In genomic region chr21:14058566-14058965, GRCh38 we compare ENCODE assay signal across 19 cellular contexts.
DNase-seq lines count a peak whose midpoint lies in the region; ATAC-seq, FAIRE-seq and TF ChIP-seq lines count a peak whose summit lies in the region.
"Had no signal": no experiment of that assay in that cellular context is flagged by ENCODE, and none has a peak within 500 bp of the region (broad histone marks: within the 10 kb centered on the region; RNA-seq: fewer than 3 reads in every experiment).

No MANE protein-coding gene starts in this region.

- CTCF ChIA-PET in K562 (lab: Yijun Ruan, JAX; ENCODE audit: low intra/inter-chr PET ratio) = no interaction called here

- H3K36me3 ChIP-seq in GM23338 (ENCODE audit: insufficient read depth) = no peaks in the 10 kb centered on the region
- no peaks in the 10 kb centered on the region for H3K36me3 ChIP-seq in K562 (ENCODE audit: control insufficient read depth, insufficient read depth, low read length)
- peaks cover 0 to 3% of the 10 kb centered on the region in 2 donors for H3K36me3 ChIP-seq in neuronal stem cell (replicated peaks in 1 of 2; ENCODE audit: control insufficient read depth in 2 of 2, insufficient read depth in 2 of 2, low read length in 2 of 2)

- peaks cover 23% of the 10 kb centered on the region for H3K79me2 ChIP-seq in GM23338 (replicated peaks; ENCODE audit: insufficient read depth)
- H3K79me2 ChIP-seq in K562 (ENCODE audit: control insufficient read depth, insufficient read depth, low read length) = no peaks in the 10 kb centered on the region; the same call in 2 of the 3 replicates

- TF ChIP-seq EP300 in K562 (IDR thresholded peaks at IDR 0.05; ENCODE audit: low read length) = no peak

- H3K9me3 Mint-ChIP-seq in GM23338 = no peaks in the 10 kb centered on the region; the same call in 2 of the 3 replicates
- H3K9me3 Mint-ChIP-seq in effector memory CD8-positive, alpha-beta T cell = no peaks in the 10 kb centered on the region

- no peak overlapping the region for H3K4me3 Mint-ChIP-seq in GM23338
- H3K4me3 Mint-ChIP-seq in effector memory CD8-positive, alpha-beta T cell = no peak overlapping the region
- H3K4me3 Mint-ChIP-seq: B cell; CD4-positive, alpha-beta memory T cell had no signal

- H2BK12ac ChIP-seq in neuronal stem cell (ENCODE audit: low read length) = no peak overlapping the region

- TF ChIP-seq POLR2A in K562 (conservative IDR thresholded peaks at IDR 0.05) = no peak

- 72% methylated on average over 2 of the region's 2 CpGs for WGBS in K562 (ENCODE audit: insufficient coverage, low coverage, missing lambda C conversion rate)
- no CpG with 5 or more reads among the region's 2 CpGs for WGBS in neuronal stem cell (ENCODE audit: extremely low coverage in 2 of 2, insufficient read length in 2 of 2, insufficient replicate concordance in 1 of 2), 2 donors

- H3K23ac ChIP-seq in neuronal stem cell (ENCODE audit: low read depth, low read length, poor library complexity) = peak overlapping the region; percentile 55

- intact Hi-C loops in K562 (cut with micrococcal nuclease) = no loop called here

- POLR2A ChIA-PET in K562 (lab: Yijun Ruan, JAX) = no interaction called here

- no peaks in the 10 kb centered on the region for H3K27me3 Mint-ChIP-seq in GM23338 (ENCODE audit: insufficient read depth, low read depth, poor library complexity)
- no peaks in the 10 kb centered on the region for H3K27me3 Mint-ChIP-seq in effector memory CD8-positive, alpha-beta T cell
- H3K27me3 Mint-ChIP-seq: B cell; CD4-positive, alpha-beta memory T cell had no signal

- no peaks in the 10 kb centered on the region; the same call in 2 of the 3 replicates for H3K36me3 Mint-ChIP-seq in GM23338 (ENCODE audit: low read depth)
- no peaks in the 10 kb centered on the region for H3K36me3 Mint-ChIP-seq in effector memory CD8-positive, alpha-beta T cell (ENCODE audit: insufficient read depth)
- H3K36me3 Mint-ChIP-seq: CD4-positive, alpha-beta memory T cell had no signal

- H2BK15ac ChIP-seq in neuronal stem cell (ENCODE audit: low read length) = no peak overlapping the region

- no peak overlapping the region for H4K91ac ChIP-seq in neuronal stem cell (ENCODE audit: low read depth, low read length, poor library complexity)

- no peak overlapping the region for H3K4ac ChIP-seq in neuronal stem cell (ENCODE audit: low read length)

- no peak overlapping the region for H2BK120ac ChIP-seq in neuronal stem cell (ENCODE audit: low read depth, low read length)

- H3K9me2 ChIP-seq in GM23338 (ENCODE audit: insufficient read depth) = no peaks in the 10 kb centered on the region

- no peak overlapping the region for H3K4me2 ChIP-seq in GM23338
- H3K4me2 ChIP-seq in K562 (ENCODE audit: insufficient read depth, low read length) = no peak overlapping the region
- no peak overlapping the region for H3K4me2 ChIP-seq in neuronal stem cell (ENCODE audit: insufficient read depth, low read length, poor library complexity, severe bottlenecking)
- H3K4me2 ChIP-seq: PC-9 had no signal

- FAIRE-seq in K562 (lab: Jason Lieb, UNC) = no peak
- FAIRE-seq: GM12892 had no signal

- H4K8ac ChIP-seq in neuronal stem cell (ENCODE audit: low read depth, low read length) = no peak overlapping the region

- H3K9me1 ChIP-seq in K562 (ENCODE audit: control insufficient read depth, insufficient read depth, low read length) = no peaks in the 10 kb centered on the region

- no peak overlapping the region for H3K9ac ChIP-seq in K562 (ENCODE audit: insufficient read depth in 1 of 2, low read depth in 2 of 2, low read length in 2 of 2)
- no peak overlapping the region for H3K9ac ChIP-seq in neuronal stem cell (ENCODE audit: low read depth, low read length, poor library complexity)

- peaks cover 26% of the 10 kb centered on the region for H3K79me1 ChIP-seq in neuronal stem cell (ENCODE audit: low read depth, low read length)

- H3K4me1 Mint-ChIP-seq in GM23338 = no peaks in the 10 kb centered on the region
- H3K4me1 Mint-ChIP-seq in effector memory CD8-positive, alpha-beta T cell (ENCODE audit: low read depth in 2 of 2) = no peaks in the 10 kb centered on the region
- H3K4me1 Mint-ChIP-seq: B cell; CD4-positive, alpha-beta memory T cell had no signal

- H2AFZ ChIP-seq in GM23338 (no peak overlapping the region), K562 (ENCODE audit: low read depth, low read length) (no peak overlapping the region), neuronal stem cell (ENCODE audit: low read length) (no peak overlapping the region)
- H2AFZ ChIP-seq: PC-9 had no signal

- ATAC-seq in GM23338 = no peak
- ATAC-seq in K562 = no peak; the same call in 2 of the 3 replicates
- ATAC-seq in left lobe of liver = peak; percentile 32
- ATAC-seq in HG03342 (IDR thresholded peaks at IDR 0.05; ENCODE audit: unreplicated experiment) = no peak
- ATAC-seq in effector memory CD8-positive, alpha-beta T cell (replicated peaks) = no peak

- peaks cover 6% of the 10 kb centered on the region for H4K20me1 ChIP-seq in GM23338 (replicated peaks; ENCODE audit: insufficient read depth)
- H4K20me1 ChIP-seq in K562 (replicated peaks; ENCODE audit: control insufficient read depth, insufficient read depth, low read length) = no peaks in the 10 kb centered on the region

- BruUV-seq in K562 (replicated peaks; lab: Mats Ljungman, UMichigan) = no TSS peak

- DNase-seq in GM23338 (ENCODE audit: low spot score) = no peak
- no peak for DNase-seq in K562 (ENCODE audit: extremely low read depth in 1 of 4, low spot score in 3 of 4)
- no peak for DNase-seq in left lobe of liver (ENCODE audit: low spot score)
- DNase-seq in neuronal stem cell (ENCODE audit: low spot score) = no peak
- no peak for DNase-seq in effector memory CD8-positive, alpha-beta T cell
- no peak for DNase-seq in activated CD4-positive, CD25-positive, alpha-beta regulatory T cell (lab: John Stamatoyannopoulos, UW)
- no peak for DNase-seq in activated gamma-delta T cell (lab: John Stamatoyannopoulos, UW)
- DNase-seq: CD4-positive, alpha-beta memory T cell; DND-41; GDM1; Karpas-422; NCI-H1105 treated with DMSO at 0.1 percent for 48 hours; NCI-H187; NCI-H446 treated with DMSO at 0.1 percent for 48 hours; NCI-H748 treated with DMSO at 0.1 percent for 48 hours had no signal

- TF ChIP-seq RAD21 in K562 (CRISPR knock-in tag; conservative IDR thresholded peaks at IDR 0.05 in 1 of 2, IDR thresholded peaks at IDR 0.05 in 1 of 2) = no peak

- 0 out of 2 replicates have a peak overlapping the region, but pooled peaks have one; percentile 31 for H3K27ac Mint-ChIP-seq in GM23338
- peak overlapping the region in 1 of 2 donors; percentile 54 for H3K27ac Mint-ChIP-seq in effector memory CD8-positive, alpha-beta T cell
- H3K27ac Mint-ChIP-seq: B cell; CD4-positive, alpha-beta memory T cell had no signal

- H2AK5ac ChIP-seq in neuronal stem cell (ENCODE audit: low read depth, low read length) = no peak overlapping the region

- H2BK5ac ChIP-seq in neuronal stem cell (ENCODE audit: low read length) = no peak overlapping the region

- H3F3A ChIP-seq in GM23338 (replicated peaks; ENCODE audit: low read depth) = no peaks in the 10 kb centered on the region

- H3K9me3 ChIP-seq in K562 (replicated peaks; ENCODE audit: control insufficient read depth, insufficient read depth, low read depth, low read length) (no peaks in the 10 kb centered on the region; the same call in 1 of the 2 replicates), neuronal stem cell (replicated peaks in 1 of 2; ENCODE audit: control insufficient read depth in 2 of 2, insufficient read depth in 1 of 2, low read depth in 1 of 2, low read length in 2 of 2) (peaks cover 0 to 2% of the 10 kb centered on the region in 2 donors)

- H3K4me3 ChIP-seq in GM23338 = no peak overlapping the region
- no peak overlapping the region for H3K4me3 ChIP-seq in K562
- no peak overlapping the region for H3K4me3 ChIP-seq in neuronal stem cell (ENCODE audit: low read length in 2 of 2)
- H3K4me3 ChIP-seq: PC-9 had no signal

- H3K18ac ChIP-seq in neuronal stem cell (ENCODE audit: low read length) = no peak overlapping the region

- H3K27ac ChIP-seq in GM23338 (ENCODE audit: low read depth) = no peak overlapping the region
- no peak overlapping the region for H3K27ac ChIP-seq in K562 (ENCODE audit: extremely low read depth, low read depth, low read length)
- H3K27ac ChIP-seq in neuronal stem cell (replicated peaks; ENCODE audit: low read length) = no peak overlapping the region
- H3K27ac ChIP-seq: PC-9 had no signal

- no peak overlapping the region for H3K14ac ChIP-seq in neuronal stem cell (ENCODE audit: low read length)

- in situ Hi-C loops in K562 (cut with MboI) = no loop called here

- H3K4me1 ChIP-seq in GM23338 (ENCODE audit: insufficient read depth) = no peaks in the 10 kb centered on the region
- no peaks in the 10 kb centered on the region for H3K4me1 ChIP-seq in K562 (replicated peaks in 1 of 2; ENCODE audit: control insufficient read depth in 2 of 2, insufficient read depth in 2 of 2, low read length in 2 of 2)
- H3K4me1 ChIP-seq in neuronal stem cell (ENCODE audit: control insufficient read depth in 2 of 2, insufficient read depth in 1 of 2, low read depth in 1 of 2, low read length in 2 of 2) = no peaks in the 10 kb centered on the region

- no peak for TF ChIP-seq CTCF in GM23338 (conservative IDR thresholded peaks at IDR 0.05; ENCODE audit: low read depth in 2 of 2)
- TF ChIP-seq CTCF in K562 (IDR thresholded peaks at IDR 0.05 in 2 of 3, conservative IDR thresholded peaks at IDR 0.05 in 1 of 3; ENCODE audit: insufficient read depth in 2 of 3, low read depth in 1 of 3, low read length in 3 of 3) = no peak

- H3K27me3 ChIP-seq in GM23338 (ENCODE audit: insufficient read depth) (no peaks in the 10 kb centered on the region), K562 (ENCODE audit: control insufficient read depth in 2 of 2, insufficient read depth in 2 of 2, low read length in 2 of 2) (no peaks in the 10 kb centered on the region), neuronal stem cell (ENCODE audit: control insufficient read depth in 3 of 3, insufficient read depth in 3 of 3, low read depth in 1 of 3, low read length in 3 of 3) (no peaks in the 10 kb centered on the region)

TF ChIP-seq in GM23338, 12 proteins besides CTCF, POLR2A, EP300 and RAD21:
- TF ChIP-seq EZH2 (IDR thresholded peaks at IDR 0.05; ENCODE audit: low read depth, unreplicated experiment) = no peak
- TF ChIP-seq NANOG (IDR thresholded peaks at IDR 0.05; ENCODE audit: borderline replicate concordance) = no peak
- TF ChIP-seq JUNB (IDR thresholded peaks at IDR 0.05; ENCODE audit: unreplicated experiment) = no peak
- no peak for TF ChIP-seq EZH2phosphoT487 (IDR thresholded peaks at IDR 0.05; ENCODE audit: unreplicated experiment)

TF ChIP-seq in K562, 482 proteins besides CTCF, POLR2A, EP300 and RAD21 (continues in another document):
- TF ChIP-seq KAT2B (IDR thresholded peaks at IDR 0.05; ENCODE audit: low read depth, low read length) (no peak), CC2D1A (IDR thresholded peaks at IDR 0.05) (no peak), HMBOX1 (IDR thresholded peaks at IDR 0.05) (no peak)
